ENCODE assay signal across 2 cellular contexts in genomic region chr4:1405249-1405635, GRCh38.
TF ChIP-seq lines count a peak whose summit lies in the region.

No MANE protein-coding gene starts in this region.

TF ChIP-seq in SK-N-SH, 30 proteins besides CTCF, POLR2A, EP300 and RAD21:
- no peak for TF ChIP-seq REST (IDR thresholded peaks at IDR 0.05; ENCODE audit: low read depth, low read length)
- TF ChIP-seq EZH2phosphoT487 (IDR thresholded peaks at IDR 0.05; ENCODE audit: borderline replicate concordance, low read depth), result 0 out of 2 replicates have a peak, but pooled peaks have one; percentile 53

TF ChIP-seq in SK-N-SH treated with all-trans-retinoic acid at 6 μM for 48 hours, 23 proteins besides CTCF, POLR2A, EP300 and RAD21 (continued from another document):
- no peak for TF ChIP-seq TSHZ2 (CRISPR knock-in tag; IDR thresholded peaks at IDR 0.05)
- TF ChIP-seq ZFP30 (CRISPR knock-in tag; IDR thresholded peaks at IDR 0.05), result no peak
- TF ChIP-seq SNAI2 (CRISPR knock-in tag; IDR thresholded peaks at IDR 0.05), result no peak
- TF ChIP-seq CSRNP3 (CRISPR knock-in tag; IDR thresholded peaks at IDR 0.05), result no peak
- no peak for TF ChIP-seq ZC3H10 (CRISPR knock-in tag; IDR thresholded peaks at IDR 0.05)
- TF ChIP-seq ISL1 (CRISPR knock-in tag; IDR thresholded peaks at IDR 0.05), result no peak
- no peak for TF ChIP-seq ESRRG (CRISPR knock-in tag; IDR thresholded peaks at IDR 0.05)
- TF ChIP-seq TOX (CRISPR knock-in tag; IDR thresholded peaks at IDR 0.05; ENCODE audit: borderline replicate concordance), result no peak
- no peak for TF ChIP-seq POU6F1 (CRISPR knock-in tag; IDR thresholded peaks at IDR 0.05; ENCODE audit: borderline replicate concordance, low read depth)
- TF ChIP-seq TCF4 (CRISPR knock-in tag; IDR thresholded peaks at IDR 0.05; ENCODE audit: borderline replicate concordance), result no peak
TF ChIP-seq in SK-N-SH treated with all-trans-retinoic acid at 6 μM for 48 hours: peak in this region for 0.
